1 cellular context compared by ENCODE assay signal in genomic region chr11:110134120-110134519, GRCh38.
A peak's percentile ranks its signal among the peaks of the same experiment; 100 is the strongest.
TF ChIP-seq lines count a peak whose summit lies in the region.

No MANE protein-coding gene starts in this region.

TF ChIP-seq in neural cell, 6 proteins besides CTCF, POLR2A, EP300 and RAD21 (continued from another document):
- TF ChIP-seq, protein P1, sequence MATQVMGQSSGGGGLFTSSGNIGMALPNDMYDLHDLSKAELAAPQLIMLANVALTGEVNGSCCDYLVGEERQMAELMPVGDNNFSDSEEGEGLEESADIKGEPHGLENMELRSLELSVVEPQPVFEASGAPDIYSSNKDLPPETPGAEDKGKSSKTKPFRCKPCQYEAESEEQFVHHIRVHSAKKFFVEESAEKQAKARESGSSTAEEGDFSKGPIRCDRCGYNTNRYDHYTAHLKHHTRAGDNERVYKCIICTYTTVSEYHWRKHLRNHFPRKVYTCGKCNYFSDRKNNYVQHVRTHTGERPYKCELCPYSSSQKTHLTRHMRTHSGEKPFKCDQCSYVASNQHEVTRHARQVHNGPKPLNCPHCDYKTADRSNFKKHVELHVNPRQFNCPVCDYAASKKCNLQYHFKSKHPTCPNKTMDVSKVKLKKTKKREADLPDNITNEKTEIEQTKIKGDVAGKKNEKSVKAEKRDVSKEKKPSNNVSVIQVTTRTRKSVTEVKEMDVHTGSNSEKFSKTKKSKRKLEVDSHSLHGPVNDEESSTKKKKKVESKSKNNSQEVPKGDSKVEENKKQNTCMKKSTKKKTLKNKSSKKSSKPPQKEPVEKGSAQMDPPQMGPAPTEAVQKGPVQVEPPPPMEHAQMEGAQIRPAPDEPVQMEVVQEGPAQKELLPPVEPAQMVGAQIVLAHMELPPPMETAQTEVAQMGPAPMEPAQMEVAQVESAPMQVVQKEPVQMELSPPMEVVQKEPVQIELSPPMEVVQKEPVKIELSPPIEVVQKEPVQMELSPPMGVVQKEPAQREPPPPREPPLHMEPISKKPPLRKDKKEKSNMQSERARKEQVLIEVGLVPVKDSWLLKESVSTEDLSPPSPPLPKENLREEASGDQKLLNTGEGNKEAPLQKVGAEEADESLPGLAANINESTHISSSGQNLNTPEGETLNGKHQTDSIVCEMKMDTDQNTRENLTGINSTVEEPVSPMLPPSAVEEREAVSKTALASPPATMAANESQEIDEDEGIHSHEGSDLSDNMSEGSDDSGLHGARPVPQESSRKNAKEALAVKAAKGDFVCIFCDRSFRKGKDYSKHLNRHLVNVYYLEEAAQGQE (IDR thresholded peaks at IDR 0.05; ENCODE audit: borderline replicate concordance): no peak
- TF ChIP-seq MXI1 (conservative IDR thresholded peaks at IDR 0.05; ENCODE audit: poor library complexity, severe bottlenecking) (peak; percentile 72), POLR2AphosphoS5 (IDR thresholded peaks at IDR 0.05) (peak; percentile 66)
